In genomic region chr20:53611449-53611894, GRCh38 we compare ENCODE assay signal across 8 cellular contexts. TPM values are rescaled to one million over a fixed set of nuclear protein-coding genes. Genes with fewer than 3 reads are reported as not detected.
DNase-seq lines count a peak whose midpoint lies in the region; ATAC-seq, FAIRE-seq and TF ChIP-seq lines count a peak whose summit lies in the region.

No MANE protein-coding gene starts in this region.

- H4K91ac ChIP-seq in mesenchymal stem cell (ENCODE audit: low read length), result no peak overlapping the region

- no peak overlapping the region for H2AK5ac ChIP-seq in mesenchymal stem cell (ENCODE audit: low read length, severe bottlenecking)

- TF ChIP-seq CTCF in body of pancreas (IDR thresholded peaks at IDR 0.05), result no peak

- no peaks in the 10 kb centered on the region for H3K79me2 ChIP-seq in Karpas-422 (ENCODE audit: low read length)

- no peak overlapping the region for H3K18ac ChIP-seq in mesenchymal stem cell (ENCODE audit: low read depth in 1 of 2, low read length in 2 of 2)

- no peak overlapping the region for H3K4ac ChIP-seq in mesenchymal stem cell (ENCODE audit: low read depth in 1 of 2, low read length in 2 of 2)

- H3K9ac ChIP-seq in Karpas-422 (ENCODE audit: low read length) (no peak overlapping the region), mesenchymal stem cell (ENCODE audit: low read length) (peak overlapping the region; percentile 85)

- ATAC-seq in body of pancreas (peak; percentile 56), GM21423 (IDR thresholded peaks at IDR 0.05; ENCODE audit: unreplicated experiment) (no peak), HG03457 (IDR thresholded peaks at IDR 0.05; ENCODE audit: unreplicated experiment) (no peak), HG02840 (IDR thresholded peaks at IDR 0.05; ENCODE audit: low FRiP score, unreplicated experiment) (no peak)

- H2BK120ac ChIP-seq in mesenchymal stem cell (ENCODE audit: low read depth, low read length), result no peak overlapping the region

- no peak overlapping the region for H2BK5ac ChIP-seq in mesenchymal stem cell (ENCODE audit: low read depth, low read length, poor library complexity, severe bottlenecking)

- H2AFZ ChIP-seq in Karpas-422 (ENCODE audit: low read length) (0 out of 2 replicates have a peak overlapping the region, but pooled peaks have one; percentile 14), mesenchymal stem cell (ENCODE audit: low read depth, low read length) (no peak overlapping the region)

- H3K4me3 ChIP-seq in Karpas-422 (ENCODE audit: low read length) (no peak overlapping the region), body of pancreas (no peak overlapping the region), mesenchymal stem cell (ENCODE audit: insufficient read depth in 1 of 2, low read depth in 1 of 2, low read length in 2 of 2) (no peak overlapping the region)

- H4K20me1 ChIP-seq in Karpas-422 (ENCODE audit: insufficient read depth, low read depth, low read length), result no peaks in the 10 kb centered on the region

- H3K23ac ChIP-seq in mesenchymal stem cell (ENCODE audit: low read length in 2 of 2), result no peak overlapping the region

- H3K4me1 ChIP-seq in Karpas-422 (ENCODE audit: low read length), result no peaks in the 10 kb centered on the region
- H3K4me1 ChIP-seq in body of pancreas, result peaks cover 4% of the 10 kb centered on the region
- H3K4me1 ChIP-seq in mesenchymal stem cell (ENCODE audit: control insufficient read depth, insufficient read depth, low read depth, low read length), result peaks cover 6% of the 10 kb centered on the region

- FAIRE-seq in A204.1 (lab: Jason Lieb, UNC) (peak; percentile 90), GM12892 (lab: Jason Lieb, UNC) (peak; percentile 80)

- 38 to 45% methylated on average over 8 of the region's 8 CpGs for WGBS in body of pancreas, 2 donors
- 0% methylated on average over 5 of the region's 8 CpGs for WGBS in mesenchymal stem cell

- TF ChIP-seq POLR2A in GM12892 (IDR thresholded peaks at IDR 0.05; ENCODE audit: low read depth, low read length), result no peak
- no peak for TF ChIP-seq POLR2A in body of pancreas (IDR thresholded peaks at IDR 0.05)

- H3K27ac ChIP-seq in Karpas-422 (ENCODE audit: low read length), result no peak overlapping the region
- H3K27ac ChIP-seq in body of pancreas, result peak overlapping the region in 1 of 4 donors; percentile 39
- H3K27ac ChIP-seq in mesenchymal stem cell (ENCODE audit: low read length, poor library complexity, severe bottlenecking), result peak overlapping the region; percentile 78

- H3K36me3 ChIP-seq in Karpas-422 (ENCODE audit: insufficient read depth, low read length), result no peaks in the 10 kb centered on the region
- H3K36me3 ChIP-seq in body of pancreas (replicated peaks in 1 of 2; ENCODE audit: insufficient read depth in 1 of 2, low read depth in 2 of 2), result no peaks in the 10 kb centered on the region
- H3K36me3 ChIP-seq in mesenchymal stem cell (ENCODE audit: control insufficient read depth in 1 of 2, insufficient read depth in 2 of 2, low read depth in 1 of 2, low read length in 2 of 2), result no peaks in the 10 kb centered on the region

- no peak overlapping the region for H3K14ac ChIP-seq in mesenchymal stem cell (ENCODE audit: low read length in 2 of 2)

- no peaks in the 10 kb centered on the region for H3K9me2 ChIP-seq in Karpas-422 (replicated peaks; ENCODE audit: insufficient read depth, low read length)

- H3K9me3 ChIP-seq in Karpas-422 (ENCODE audit: low read length) (no peaks in the 10 kb centered on the region; the same call in 1 of the 2 replicates), body of pancreas (no peaks in the 10 kb centered on the region), mesenchymal stem cell (ENCODE audit: control insufficient read depth, low read length) (no peaks in the 10 kb centered on the region)

- H3K27me3 ChIP-seq in Karpas-422 (ENCODE audit: low read length), result no peaks in the 10 kb centered on the region
- no peaks in the 10 kb centered on the region for H3K27me3 ChIP-seq in body of pancreas
- H3K27me3 ChIP-seq in mesenchymal stem cell (ENCODE audit: control insufficient read depth in 1 of 2, insufficient read depth in 1 of 2, low read length in 2 of 2), result no peaks in the 10 kb centered on the region

- no peak overlapping the region for H4K8ac ChIP-seq in mesenchymal stem cell (ENCODE audit: low read length)

- DNase-seq in GM12892 (ENCODE audit: insufficient read length) (no peak), Karpas-422 (no peak), body of pancreas (peak in 1 of 4 donors; percentile 51), mesenchymal stem cell (peak; percentile 98)

- H3K4me2 ChIP-seq in Karpas-422 (ENCODE audit: low read depth, low read length, poor library complexity, severe bottlenecking), result no peak overlapping the region
- peak overlapping the region; percentile 3 for H3K4me2 ChIP-seq in mesenchymal stem cell (ENCODE audit: low read length, poor library complexity, severe bottlenecking)

- no peak overlapping the region for H2BK12ac ChIP-seq in mesenchymal stem cell (ENCODE audit: low read length in 2 of 2)

- no peaks in the 10 kb centered on the region for H3K79me1 ChIP-seq in mesenchymal stem cell (replicated peaks; ENCODE audit: low read length, poor library complexity, severe bottlenecking)

- intact Hi-C loops in body of pancreas (cut with DNase I), result no loop called here

- no peak overlapping the region for H2BK15ac ChIP-seq in mesenchymal stem cell (ENCODE audit: low read depth, poor library complexity, severe bottlenecking)

RNA-seq across cellular contexts. Expression of gene ZNF217, which starts 17.8 kb away (rescaled TPM):
- polyA plus RNA-seq in GM12892 (2012; ENCODE audit: missing spikeins), result 35.4 TPM
- 1.5 and 2.2 TPM in 2 replicates for total RNA-seq in Karpas-422 (2014; rRNA removed; shearing (Covaris generic); ENCODE audit: low replicate concordance)
- 10 to 100 TPM; 17.4 to 27.7 TPM for total RNA-seq in body of pancreas
- 15.7 TPM for polyA plus RNA-seq in mesenchymal stem cell (2013, experiment 1 of 2)
- polyA plus RNA-seq in mesenchymal stem cell (2013, experiment 2 of 2), result 16.6 TPM
